ENCODE assay signal across 8 cellular contexts in the genomic region with DNA sequence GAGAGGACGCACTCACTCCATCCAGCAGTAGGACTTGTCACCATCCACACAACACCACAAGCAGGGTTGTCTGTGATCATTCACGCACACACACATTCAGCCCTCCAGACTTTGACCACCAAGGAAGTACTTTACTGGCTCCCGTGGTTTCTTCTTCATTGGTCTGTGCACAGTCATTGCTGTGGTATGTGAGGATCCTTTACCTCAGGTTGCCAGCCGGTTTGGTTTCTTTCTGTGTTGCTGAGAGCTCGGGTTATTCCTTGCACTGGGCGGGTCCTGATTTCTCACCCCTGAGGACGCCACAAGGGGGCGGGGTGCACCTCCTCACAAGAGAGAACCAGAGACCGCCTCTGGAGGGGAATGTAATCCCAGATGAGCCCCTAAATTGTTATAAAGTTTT. TPM values are rescaled to one million over a fixed set of nuclear protein-coding genes. Genes with fewer than 3 reads are reported as not detected.
DNase-seq lines count a peak whose midpoint lies in the region; ATAC-seq and TF ChIP-seq lines count a peak whose summit lies in the region.

No MANE protein-coding gene starts in this region.

- no peak overlapping the region; the same call in 1 of the 2 replicates for H3K4me3 ChIP-seq in PC-3 (ENCODE audit: low read length)

- CTCF ChIA-PET in PC-3 (lab: Charles Lee): no interaction called here

- H2AFZ ChIP-seq in PC-3 (ENCODE audit: low read length): no peak overlapping the region

- peaks cover 15% of the 10 kb centered on the region for H3K4me1 Mint-ChIP-seq in activated naive CD8-positive, alpha-beta T cell treated with anti-CD3 and anti-CD28 coated beads, Interleukin-2, amount 10 ng/mL, durations not matched to agents 7 days and 5 days
- no peaks in the 10 kb centered on the region for H3K4me1 Mint-ChIP-seq in activated naive CD8-positive, alpha-beta T cell treated with anti-CD3 and anti-CD28 coated beads for 36 hours
- peaks cover 18% of the 10 kb centered on the region for H3K4me1 Mint-ChIP-seq in stimulated activated effector memory CD8-positive, alpha-beta T cell treated with anti-CD3 and anti-CD28 coated beads, Interleukin-12 subunit alpha, Interleukin-12 subunit beta, amount 100 ng/mL, for 72 hours

- no peaks in the 10 kb centered on the region for H3K27me3 Mint-ChIP-seq in activated naive CD8-positive, alpha-beta T cell treated with anti-CD3 and anti-CD28 coated beads, Interleukin-2, amount 10 ng/mL, durations not matched to agents 7 days and 5 days
- H3K27me3 Mint-ChIP-seq in activated naive CD8-positive, alpha-beta T cell treated with anti-CD3 and anti-CD28 coated beads for 36 hours: no peaks in the 10 kb centered on the region

- intact Hi-C loops in PC-3 (cut with micrococcal nuclease): no loop called here

- no peak overlapping the region for H3K4me3 Mint-ChIP-seq in activated naive CD8-positive, alpha-beta T cell treated with anti-CD3 and anti-CD28 coated beads, Interleukin-2, amount 10 ng/mL, durations not matched to agents 7 days and 5 days
- H3K4me3 Mint-ChIP-seq in activated naive CD8-positive, alpha-beta T cell treated with anti-CD3 and anti-CD28 coated beads for 36 hours: no peak overlapping the region
- no peak overlapping the region for H3K4me3 Mint-ChIP-seq in stimulated activated effector memory CD8-positive, alpha-beta T cell treated with anti-CD3 and anti-CD28 coated beads, Interleukin-12 subunit alpha, Interleukin-12 subunit beta, amount 100 ng/mL, for 72 hours

- H4K20me1 ChIP-seq in PC-3 (ENCODE audit: low read length): no peaks in the 10 kb centered on the region

- no peaks in the 10 kb centered on the region for H3K9me3 Mint-ChIP-seq in activated naive CD8-positive, alpha-beta T cell treated with anti-CD3 and anti-CD28 coated beads, Interleukin-2, amount 10 ng/mL, durations not matched to agents 7 days and 5 days
- no peaks in the 10 kb centered on the region for H3K9me3 Mint-ChIP-seq in activated naive CD8-positive, alpha-beta T cell treated with anti-CD3 and anti-CD28 coated beads for 36 hours
- H3K9me3 Mint-ChIP-seq in stimulated activated effector memory CD8-positive, alpha-beta T cell treated with anti-CD3 and anti-CD28 coated beads, Interleukin-12 subunit alpha, Interleukin-12 subunit beta, amount 100 ng/mL, for 72 hours: no peaks in the 10 kb centered on the region

- H3K9ac ChIP-seq in PC-3 (ENCODE audit: low read length): no peak overlapping the region

- ATAC-seq in activated naive CD8-positive, alpha-beta T cell treated with anti-CD3 and anti-CD28 coated beads, Interleukin-2, amount 10 ng/mL, durations not matched to agents 7 days and 5 days (ENCODE audit: low read depth): peak; percentile 58
- ATAC-seq in PC-3: 0 out of 2 replicates have a peak, but pooled peaks have one; percentile 22
- peak; percentile 73 for ATAC-seq in stimulated activated effector memory CD8-positive, alpha-beta T cell treated with anti-CD3 and anti-CD28 coated beads, Interleukin-12 subunit alpha, Interleukin-12 subunit beta, amount 100 ng/mL, for 72 hours
- no peak for ATAC-seq in HG02763 (IDR thresholded peaks at IDR 0.05; ENCODE audit: unreplicated experiment)

- H3K79me2 ChIP-seq in PC-3 (ENCODE audit: low read length): no peaks in the 10 kb centered on the region

- H3K4me1 ChIP-seq in PC-3 (ENCODE audit: insufficient read depth, low read length): no peaks in the 10 kb centered on the region

- POLR2A ChIA-PET in activated naive CD8-positive, alpha-beta T cell treated with anti-CD3 and anti-CD28 coated beads, Interleukin-2, amount 10 ng/mL, durations not matched to agents 7 days and 5 days (lab: Charles Lee): no interaction called here
- POLR2A ChIA-PET in PC-3 (lab: Charles Lee; ENCODE audit: unreplicated experiment): no interaction called here

- 0 out of 2 replicates have a peak, but pooled peaks have one; percentile 16 for TF ChIP-seq CTCF in PC-3 (conservative IDR thresholded peaks at IDR 0.05; ENCODE audit: low read depth, low read length)

- H3K9me3 ChIP-seq in PC-3 (ENCODE audit: low read length): no peaks in the 10 kb centered on the region

- H3K4me2 ChIP-seq in PC-3 (ENCODE audit: low read length): no peak overlapping the region

- no peaks in the 10 kb centered on the region for H3K9me2 ChIP-seq in PC-3 (replicated peaks; ENCODE audit: low read length)

- no peaks in the 10 kb centered on the region for H3F3A ChIP-seq in PC-3 (ENCODE audit: low read length, unreplicated experiment)

- H3K27ac ChIP-seq in PC-3 (ENCODE audit: low read length) (peak overlapping the region; percentile 47), epithelial cell of prostate (peak overlapping the region; percentile 65)

- peak; percentile 39 for DNase-seq in activated naive CD8-positive, alpha-beta T cell treated with anti-CD3 and anti-CD28 coated beads, Interleukin-2, amount 10 ng/mL, durations not matched to agents 7 days and 5 days
- DNase-seq in activated naive CD8-positive, alpha-beta T cell treated with anti-CD3 and anti-CD28 coated beads for 36 hours: no peak
- peak; percentile 64 for DNase-seq in PC-3
- DNase-seq in epithelial cell of prostate (ENCODE audit: low read depth, low spot score): no peak
- DNase-seq in stimulated activated effector memory CD8-positive, alpha-beta T cell treated with anti-CD3 and anti-CD28 coated beads, Interleukin-12 subunit alpha, Interleukin-12 subunit beta, amount 100 ng/mL, for 72 hours (ENCODE audit: low spot score in 2 of 2): no peak
- DNase-seq in NCI-H510A treated with DMSO at 0.1 percent for 48 hours (lab: John Stamatoyannopoulos, UW): no peak
- no peak for DNase-seq in NK-92 (lab: John Stamatoyannopoulos, UW; ENCODE audit: unreplicated experiment)

- H3K27ac Mint-ChIP-seq in activated naive CD8-positive, alpha-beta T cell treated with anti-CD3 and anti-CD28 coated beads, Interleukin-2, amount 10 ng/mL, durations not matched to agents 7 days and 5 days: no peak overlapping the region
- H3K27ac Mint-ChIP-seq in activated naive CD8-positive, alpha-beta T cell treated with anti-CD3 and anti-CD28 coated beads for 36 hours: no peak overlapping the region
- H3K27ac Mint-ChIP-seq in stimulated activated effector memory CD8-positive, alpha-beta T cell treated with anti-CD3 and anti-CD28 coated beads, Interleukin-12 subunit alpha, Interleukin-12 subunit beta, amount 100 ng/mL, for 72 hours: peak overlapping the region; percentile 3

- no peaks in the 10 kb centered on the region for H3K27me3 ChIP-seq in PC-3 (ENCODE audit: low read length)

- H3K36me3 Mint-ChIP-seq in activated naive CD8-positive, alpha-beta T cell treated with anti-CD3 and anti-CD28 coated beads, Interleukin-2, amount 10 ng/mL, durations not matched to agents 7 days and 5 days: peaks cover 8% of the 10 kb centered on the region
- H3K36me3 Mint-ChIP-seq in activated naive CD8-positive, alpha-beta T cell treated with anti-CD3 and anti-CD28 coated beads for 36 hours: peaks cover 14% of the 10 kb centered on the region
- H3K36me3 Mint-ChIP-seq in stimulated activated effector memory CD8-positive, alpha-beta T cell treated with anti-CD3 and anti-CD28 coated beads, Interleukin-12 subunit alpha, Interleukin-12 subunit beta, amount 100 ng/mL, for 72 hours: no peaks in the 10 kb centered on the region

- no TSS peak for BruUV-seq in PC-3 (replicated peaks; lab: Mats Ljungman, UMichigan)

- H3K36me3 ChIP-seq in PC-3 (ENCODE audit: low read depth, low read length): peaks cover 14% of the 10 kb centered on the region

RNA-seq across cellular contexts. Expression of gene SLC35A1, which starts 11.2 kb away (rescaled TPM):
- total RNA-seq in activated naive CD8-positive, alpha-beta T cell treated with anti-CD3 and anti-CD28 coated beads, Interleukin-2, amount 10 ng/mL, durations not matched to agents 7 days and 5 days: 10 to 100 TPM; 14.1 to 14.9 TPM
- total RNA-seq in activated naive CD8-positive, alpha-beta T cell treated with anti-CD3 and anti-CD28 coated beads for 36 hours: 1 to 10 TPM; 7.9 to 8.6 TPM
- total RNA-seq in PC-3 (2014; rRNA removed): 7.4 and 9.9 TPM in 2 replicates

Comparison
In these comparisons a context has a peak if more than half of its experiments do, and no peak if none do; other contexts are left out.
1. DNase-seq: peak in activated naive CD8-positive, alpha-beta T cell treated with anti-CD3 and anti-CD28 coated beads, Interleukin-2, amount 10 ng/mL, durations not matched to agents 7 days and 5 days (single experiment) and PC-3 (single experiment); none in activated naive CD8-positive, alpha-beta T cell treated with anti-CD3 and anti-CD28 coated beads for 36 hours (single experiment), epithelial cell of prostate (single experiment), stimulated activated effector memory CD8-positive, alpha-beta T cell treated with anti-CD3 and anti-CD28 coated beads, Interleukin-12 subunit alpha, Interleukin-12 subunit beta, amount 100 ng/mL, for 72 hours (0 of 2), NCI-H510A treated with DMSO at 0.1 percent for 48 hours (single experiment) and NK-92 (single experiment).